Comparison of ENCODE assay signal across 14 cellular contexts in genomic region chr3:134368751-134369105, GRCh38. TPM values are rescaled to one million over a fixed set of nuclear protein-coding genes. Genes with fewer than 3 reads are reported as not detected.
DNase-seq lines count a peak whose midpoint lies in the region; ATAC-seq, FAIRE-seq and TF ChIP-seq lines count a peak whose summit lies in the region.
"Had no signal": no experiment of that assay in that cellular context is flagged by ENCODE, and none has a peak within 500 bp of the region (broad histone marks: within the 10 kb centered on the region; RNA-seq: fewer than 3 reads in every experiment).

No MANE protein-coding gene starts in this region.

- H3K9me3 ChIP-seq in BLaER1: no peaks in the 10 kb centered on the region
- H3K9me3 ChIP-seq in kidney (ENCODE audit: control insufficient read depth in 1 of 2, low read length in 2 of 2): no peaks in the 10 kb centered on the region
- H3K9me3 ChIP-seq in skeletal muscle satellite cell (replicated peaks; ENCODE audit: low read length): no peaks in the 10 kb centered on the region

- H3K4me2 ChIP-seq in BLaER1 (peak overlapping the region; percentile 10; the same call in 1 of the 2 replicates), skeletal muscle satellite cell (ENCODE audit: low read length) (peak overlapping the region; percentile 98)

- H3K36me3 ChIP-seq in BLaER1 (no peaks in the 10 kb centered on the region), kidney (ENCODE audit: control insufficient read depth in 1 of 2, insufficient read depth in 2 of 2, low read length in 2 of 2) (peaks cover 37 to 71% of the 10 kb centered on the region in 2 donors), skeletal muscle satellite cell (ENCODE audit: insufficient read depth, low read length) (peaks cover 96% of the 10 kb centered on the region)

- no peak overlapping the region for H3K4me3 ChIP-seq in BLaER1
- peak overlapping the region in 1 of 2 donors; percentile 8 for H3K4me3 ChIP-seq in kidney (ENCODE audit: low read length in 2 of 2)
- peak overlapping the region; percentile 100 for H3K4me3 ChIP-seq in skeletal muscle satellite cell (ENCODE audit: low read length)

- TF ChIP-seq CTCF in kidney (IDR thresholded peaks at IDR 0.05; ENCODE audit: borderline replicate concordance, extremely low read depth, insufficient read depth): no peak

- H3K4me1 ChIP-seq in BLaER1: peaks cover 76% of the 10 kb centered on the region
- peaks cover 76 to 82% of the 10 kb centered on the region in 2 donors for H3K4me1 ChIP-seq in kidney (ENCODE audit: control insufficient read depth in 1 of 2, insufficient read depth in 1 of 2, low read depth in 1 of 2, low read length in 2 of 2)
- H3K4me1 ChIP-seq in skeletal muscle satellite cell (ENCODE audit: control insufficient read depth, insufficient read depth, low read length): peaks cover 87% of the 10 kb centered on the region

- H3K4me1 Mint-ChIP-seq in effector memory CD8-positive, alpha-beta T cell (ENCODE audit: low read depth in 2 of 2): peaks cover 17 to 20% of the 10 kb centered on the region in 2 donors

- peaks cover 4% of the 10 kb centered on the region for H3K36me3 Mint-ChIP-seq in effector memory CD8-positive, alpha-beta T cell (ENCODE audit: insufficient read depth)
- H3K36me3 Mint-ChIP-seq: activated CD4-positive, alpha-beta memory T cell treated with anti-CD3 and anti-CD28 coated beads for 36 hours; activated naive CD4-positive, alpha-beta T cell treated with anti-CD3 and anti-CD28 coated beads, Interleukin-2, amount 50 U/mL, for 24 hours had no signal

- H3K27me3 Mint-ChIP-seq in effector memory CD8-positive, alpha-beta T cell: peaks cover 5 to 19% of the 10 kb centered on the region in 2 donors
- H3K27me3 Mint-ChIP-seq: T-helper 17 cell had no signal

- peak; percentile 35 for DNase-seq in kidney
- DNase-seq in effector memory CD8-positive, alpha-beta T cell: no peak
- DNase-seq in erythroblast (lab: John Stamatoyannopoulos, UW): no peak
- DNase-seq: GDM1, T-helper 17 cell had no signal

- no peaks in the 10 kb centered on the region for H3K9me3 Mint-ChIP-seq in effector memory CD8-positive, alpha-beta T cell
- H3K9me3 Mint-ChIP-seq: activated CD4-positive, alpha-beta memory T cell treated with anti-CD3 and anti-CD28 coated beads for 36 hours; activated naive CD4-positive, alpha-beta T cell treated with anti-CD3 and anti-CD28 coated beads, Interleukin-2, amount 50 U/mL, for 24 hours had no signal

- H3K27ac ChIP-seq in BLaER1 (no peak overlapping the region), angular gyrus (ENCODE audit: low read depth, low read length) (peak overlapping the region; percentile 98), kidney (ENCODE audit: low read depth in 2 of 2, low read length in 2 of 2) (peak overlapping the region; percentile 97 to 99)
- H3K27ac ChIP-seq: C4-2B had no signal

- no peak for TF ChIP-seq POLR2A in erythroblast (IDR thresholded peaks at IDR 0.05; ENCODE audit: low read length)

- intact Hi-C loops in kidney (cut with DNase I): no loop called here

- H4K20me1 ChIP-seq in BLaER1: peaks cover 11% of the 10 kb centered on the region; the same call in 1 of the 2 replicates

- no peak for FAIRE-seq in kidney (lab: Jason Lieb, UNC)

- no peak overlapping the region for H3K27ac Mint-ChIP-seq in effector memory CD8-positive, alpha-beta T cell
- H3K27ac Mint-ChIP-seq: activated CD4-positive, alpha-beta memory T cell treated with anti-CD3 and anti-CD28 coated beads for 36 hours; activated naive CD4-positive, alpha-beta T cell treated with anti-CD3 and anti-CD28 coated beads, Interleukin-2, amount 50 U/mL, for 24 hours; T-helper 17 cell had no signal

- peaks cover 8% of the 10 kb centered on the region for H3K27me3 ChIP-seq in BLaER1
- H3K27me3 ChIP-seq in skeletal muscle satellite cell (ENCODE audit: control insufficient read depth, insufficient read depth, low read length): no peaks in the 10 kb centered on the region

- no peak overlapping the region for H3K4me3 Mint-ChIP-seq in effector memory CD8-positive, alpha-beta T cell
- H3K4me3 Mint-ChIP-seq: activated CD4-positive, alpha-beta memory T cell treated with anti-CD3 and anti-CD28 coated beads for 36 hours; activated naive CD4-positive, alpha-beta T cell treated with anti-CD3 and anti-CD28 coated beads, Interleukin-2, amount 50 U/mL, for 24 hours; T-helper 17 cell had no signal

- ATAC-seq in effector memory CD8-positive, alpha-beta T cell (replicated peaks): no peak
- ATAC-seq in HG03108 (IDR thresholded peaks at IDR 0.05; ENCODE audit: unreplicated experiment) (no peak), HG02840 (IDR thresholded peaks at IDR 0.05; ENCODE audit: low FRiP score, unreplicated experiment) (no peak)
- ATAC-seq: sciatic nerve, T-helper 17 cell had no signal

- no peak overlapping the region for H3K9ac ChIP-seq in BLaER1
- H3K9ac ChIP-seq in kidney (ENCODE audit: low read length in 2 of 2): peak overlapping the region in 1 of 2 donors; percentile 55
- peak overlapping the region; percentile 100 for H3K9ac ChIP-seq in skeletal muscle satellite cell (ENCODE audit: low read depth, low read length)

RNA-seq across cellular contexts. Expression of gene AMOTL2, which starts 5.5 kb away (rescaled TPM):
- 83.5 TPM for total RNA-seq in kidney
- 19.5 TPM for polyA plus RNA-seq in kidney (ENCODE audit: insufficient read depth, low read depth, low replicate concordance)
- total RNA-seq in skeletal muscle satellite cell (2012; rRNA removed): 40.8 and 77.5 TPM in 2 replicates
- total RNA-seq: T-helper 17 cell had no signal
